ENCODE assay signal across 8 cellular contexts in the genomic region with DNA sequence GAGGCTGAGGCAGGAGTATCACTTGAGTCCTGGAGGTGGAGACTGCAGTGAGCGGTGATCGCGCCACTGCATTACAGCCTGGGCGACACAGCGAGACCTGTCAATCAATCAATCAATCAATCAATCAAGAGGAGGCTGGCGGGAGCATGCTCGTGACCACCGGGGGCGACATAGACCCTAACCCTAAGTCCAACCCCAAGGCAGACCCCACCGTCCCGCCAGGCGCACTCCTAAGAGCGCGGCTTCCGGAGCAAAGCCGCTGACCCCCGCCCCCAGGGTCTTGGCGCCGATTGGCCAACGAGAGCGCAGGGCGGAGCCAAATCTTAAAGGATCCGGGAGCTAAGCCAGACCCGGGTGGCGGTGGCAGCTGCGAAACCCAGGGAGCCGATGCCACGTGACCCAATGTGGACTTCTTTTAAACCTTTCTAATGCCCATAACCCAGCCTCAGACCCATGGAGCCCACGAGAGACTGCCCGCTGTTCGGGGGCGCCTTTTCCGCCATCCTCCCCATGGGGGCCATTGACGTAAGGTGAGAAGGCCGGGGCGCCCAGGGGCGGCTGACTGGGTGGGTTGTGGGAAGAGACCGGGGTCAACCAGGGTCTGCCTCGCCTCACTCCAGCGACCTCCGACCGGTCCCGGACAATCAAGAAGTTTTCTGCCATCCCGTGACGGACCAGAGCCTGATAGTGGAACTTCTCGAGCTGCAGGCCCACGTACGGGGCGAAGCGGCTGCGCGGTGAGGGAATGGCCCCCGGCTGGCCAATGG. TPM values are rescaled to one million over a fixed set of nuclear protein-coding genes. Genes with fewer than 3 reads are reported as not detected.
DNase-seq lines count a peak whose midpoint lies in the region; ATAC-seq and TF ChIP-seq lines count a peak whose summit lies in the region.

A gene with protein sequence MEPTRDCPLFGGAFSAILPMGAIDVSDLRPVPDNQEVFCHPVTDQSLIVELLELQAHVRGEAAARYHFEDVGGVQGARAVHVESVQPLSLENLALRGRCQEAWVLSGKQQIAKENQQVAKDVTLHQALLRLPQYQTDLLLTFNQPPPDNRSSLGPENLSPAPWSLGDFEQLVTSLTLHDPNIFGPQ (plus strand): TSS at position 335 of the 767 bp plus-strand sequence. CDS start 119 bp downstream, at position 454.

- no peaks in the 10 kb centered on the region for H3K27me3 Mint-ChIP-seq in activated CD8-positive, alpha-beta T cell treated with anti-CD3 and anti-CD28 coated beads for 36 hours

- POLR2A ChIA-PET in activated CD8-positive, alpha-beta T cell treated with anti-CD3 and anti-CD28 coated beads for 36 hours (lab: Charles Lee) = interaction anchor here (0.6 to 3.5 kb wide), 4 partner anchors 40 to 115 kb away, joined by 3 to 17 read pairs (median 9); a partner anchor contains a TSS

- peak; percentile 72 for ATAC-seq in HG03460 (IDR thresholded peaks at IDR 0.05; ENCODE audit: unreplicated experiment)
- ATAC-seq in activated CD8-positive, alpha-beta T cell treated with anti-CD3 and anti-CD28 coated beads for 36 hours = peak; percentile 91
- peak; percentile 94 to 96 for ATAC-seq in lower lobe of right lung

- H3K27me3 ChIP-seq in BE2C (no peaks in the 10 kb centered on the region), ectodermal cell (ENCODE audit: control insufficient read depth, insufficient read depth, low read length, poor library complexity, severe bottlenecking) (no peaks in the 10 kb centered on the region), lower lobe of right lung (ENCODE audit: low read depth) (no peaks in the 10 kb centered on the region)

- H3K4me1 Mint-ChIP-seq in activated CD8-positive, alpha-beta T cell treated with anti-CD3 and anti-CD28 coated beads for 36 hours (ENCODE audit: low read depth) = peaks cover 32% of the 10 kb centered on the region

- no peaks in the 10 kb centered on the region for H3K9me3 ChIP-seq in BE2C
- H3K9me3 ChIP-seq in ectodermal cell (ENCODE audit: control insufficient read depth, low read length) = no peaks in the 10 kb centered on the region
- no peaks in the 10 kb centered on the region for H3K9me3 ChIP-seq in lower lobe of right lung

- no peaks in the 10 kb centered on the region for H3K4me1 ChIP-seq in BE2C
- peaks cover 7% of the 10 kb centered on the region for H3K4me1 ChIP-seq in ectodermal cell (ENCODE audit: control insufficient read depth, insufficient read depth, low read length)
- peaks cover 34% of the 10 kb centered on the region for H3K4me1 ChIP-seq in lower lobe of right lung

- H3K27ac Mint-ChIP-seq in activated CD8-positive, alpha-beta T cell treated with anti-CD3 and anti-CD28 coated beads for 36 hours = peak within 1 kb of the TSS; percentile 97

- intact Hi-C loops in activated CD8-positive, alpha-beta T cell treated with anti-CD3 and anti-CD28 coated beads for 36 hours (cut with micrococcal nuclease) = loop anchor here (5.0 kb wide), 1 partner anchor 36 kb away; no protein-coding TSS in a partner anchor
- intact Hi-C loops in lower lobe of right lung (cut with DNase I) = no loop called here

- H3K4me3 ChIP-seq in BE2C (ENCODE audit: low read depth, low read length) = peak within 1 kb of the TSS; percentile 77
- H3K4me3 ChIP-seq in ectodermal cell (ENCODE audit: insufficient read depth, low read depth, low read length) = peak within 1 kb of the TSS; percentile 96
- H3K4me3 ChIP-seq in lower lobe of right lung = peak within 1 kb of the TSS; percentile 80

- peak; percentile 76 for TF ChIP-seq POLR2A in GM19193 (IDR thresholded peaks at IDR 0.05; ENCODE audit: extremely low read depth, insufficient read depth, insufficient read length)

- 0% methylated on average over 53 of the region's 53 CpGs for WGBS in ectodermal cell, 2 experiments

- TF ChIP-seq CTCF in BE2C (IDR thresholded peaks at IDR 0.05; ENCODE audit: low read depth, low read length) (no peak), lower lobe of right lung (IDR thresholded peaks at IDR 0.05) (no peak)
- no peak for TF ChIP-seq CTCF in activated CD8-positive, alpha-beta T cell treated with anti-CD3 and anti-CD28 coated beads for 36 hours (IDR thresholded peaks at IDR 0.05)

- no peaks in the 10 kb centered on the region for H3K9me3 Mint-ChIP-seq in activated CD8-positive, alpha-beta T cell treated with anti-CD3 and anti-CD28 coated beads for 36 hours

- CTCF ChIA-PET in activated CD8-positive, alpha-beta T cell treated with anti-CD3 and anti-CD28 coated beads for 36 hours (lab: Charles Lee) = interaction anchor here (1.0 to 1.6 kb wide), 3 partner anchors 11 to 36 kb away, joined by 3 to 6 read pairs (median 5); no protein-coding TSS in a partner anchor

- H3K27ac ChIP-seq in ectodermal cell (ENCODE audit: insufficient read depth, low read depth, low read length, poor library complexity, severe bottlenecking) (peak within 1 kb of the TSS; percentile 74), lower lobe of right lung (peak within 1 kb of the TSS; percentile 94)

- DNase-seq in BE2C (peak; percentile 85), NCI-H748 treated with DMSO at 0.1 percent for 48 hours (lab: John Stamatoyannopoulos, UW) (peak; percentile 86), lower lobe of right lung (peak; percentile 93)
- DNase-seq in activated CD8-positive, alpha-beta T cell treated with anti-CD3 and anti-CD28 coated beads for 36 hours = peak; percentile 91
- DNase-seq in stimulated activated CD4-positive, alpha-beta T cell treated with anti-CD3 and anti-CD28 coated beads, TNF-alpha, amount 100 ng/mL, for 1 hour (ENCODE audit: low read depth in 3 of 3, low spot score in 1 of 3) = peak; percentile 35 to 69 (median 45)

- H3K4me3 Mint-ChIP-seq in activated CD8-positive, alpha-beta T cell treated with anti-CD3 and anti-CD28 coated beads for 36 hours = peak within 1 kb of the TSS; percentile 87

- peaks cover 9% of the 10 kb centered on the region for H3K36me3 Mint-ChIP-seq in activated CD8-positive, alpha-beta T cell treated with anti-CD3 and anti-CD28 coated beads for 36 hours (ENCODE audit: low read depth)

- no peaks in the 10 kb centered on the region for H3K36me3 ChIP-seq in BE2C
- no peaks in the 10 kb centered on the region for H3K36me3 ChIP-seq in ectodermal cell (ENCODE audit: control insufficient read depth, insufficient read depth, low read length)
- H3K36me3 ChIP-seq in lower lobe of right lung = no peaks in the 10 kb centered on the region

RNA-seq across cellular contexts. Expression of the gene that starts here (rescaled TPM):
- 32.7 TPM for polyA plus RNA-seq in BE2C (2012; ENCODE audit: insufficient read depth, insufficient read length, low read depth)
- 10 to 100 TPM; 44.1 to 47.8 TPM for total RNA-seq in activated CD8-positive, alpha-beta T cell treated with anti-CD3 and anti-CD28 coated beads for 36 hours
- polyA plus RNA-seq in ectodermal cell (2013, experiment 1 of 4) = 48.0 TPM
- 40.6 TPM for polyA plus RNA-seq in ectodermal cell (2013, experiment 2 of 4)
- 34.6 TPM for polyA plus RNA-seq in ectodermal cell (2013, experiment 3 of 4)
- polyA plus RNA-seq in ectodermal cell (2013, experiment 4 of 4) = 34.6 TPM
- total RNA-seq in lower lobe of right lung = 24.6 TPM

Comparison
In these comparisons a context has a peak if more than half of its experiments do, and no peak if none do; other contexts are left out.
1. Peak in every context shown above with its lines: DNase-seq, ATAC-seq, H3K4me3 ChIP-seq and H3K27ac ChIP-seq.